Comparison of ENCODE assay signal across 10 cellular contexts in genomic region chr13:99296270-99296865, GRCh38. TPM values are rescaled to one million over a fixed set of nuclear protein-coding genes. Genes with fewer than 3 reads are reported as not detected.
DNase-seq lines count a peak whose midpoint lies in the region; ATAC-seq and TF ChIP-seq lines count a peak whose summit lies in the region.
"Had no signal": no experiment of that assay in that cellular context is flagged by ENCODE, and none has a peak within 500 bp of the region (broad histone marks: within the 10 kb centered on the region; RNA-seq: fewer than 3 reads in every experiment).

No MANE protein-coding gene starts in this region.

- peaks cover 0 to 30% (median 11%) of the 10 kb centered on the region in 4 donors for H3K4me1 ChIP-seq in Peyer's patch

- no peaks in the 10 kb centered on the region for H3K27me3 ChIP-seq in Peyer's patch

- peak overlapping the region in 1 of 4 donors; percentile 85 for H3K27ac ChIP-seq in Peyer's patch

- peak overlapping the region; percentile 90 for H3K27ac Mint-ChIP-seq in activated naive CD4-positive, alpha-beta T cell treated with anti-CD3 and anti-CD28 coated beads, Interleukin-2, amount 10 ng/mL, durations not matched to agents 7 days and 5 days
- H3K27ac Mint-ChIP-seq in activated naive CD8-positive, alpha-beta T cell treated with anti-CD3 and anti-CD28 coated beads for 36 hours = peak overlapping the region; percentile 91

- no peak for DNase-seq in activated naive CD4-positive, alpha-beta T cell treated with anti-CD3 and anti-CD28 coated beads, Interleukin-2, amount 10 ng/mL, durations not matched to agents 7 days and 5 days
- DNase-seq in activated naive CD4-positive, alpha-beta T cell (lab: John Stamatoyannopoulos, UW) = no peak
- DNase-seq in activated naive CD8-positive, alpha-beta T cell treated with anti-CD3 and anti-CD28 coated beads for 36 hours = no peak
- no peak for DNase-seq in effector CD4-positive, alpha-beta T cell
- DNase-seq in Peyer's patch (no peak), NCI-H345 (lab: John Stamatoyannopoulos, UW) (no peak), NCI-H1092 treated with DMSO at 0.1 percent for 48 hours (lab: John Stamatoyannopoulos, UW) (no peak)
- DNase-seq: SHP77 had no signal

- peaks cover 43% of the 10 kb centered on the region for H3K36me3 Mint-ChIP-seq in activated naive CD4-positive, alpha-beta T cell treated with anti-CD3 and anti-CD28 coated beads, Interleukin-2, amount 10 ng/mL, durations not matched to agents 7 days and 5 days
- H3K36me3 Mint-ChIP-seq in activated naive CD8-positive, alpha-beta T cell treated with anti-CD3 and anti-CD28 coated beads for 36 hours = peaks cover 46% of the 10 kb centered on the region

- no peaks in the 10 kb centered on the region for H3K27me3 Mint-ChIP-seq in activated naive CD4-positive, alpha-beta T cell treated with anti-CD3 and anti-CD28 coated beads, Interleukin-2, amount 10 ng/mL, durations not matched to agents 7 days and 5 days
- no peaks in the 10 kb centered on the region for H3K27me3 Mint-ChIP-seq in activated naive CD8-positive, alpha-beta T cell treated with anti-CD3 and anti-CD28 coated beads for 36 hours

- H3K4me3 Mint-ChIP-seq in activated naive CD4-positive, alpha-beta T cell treated with anti-CD3 and anti-CD28 coated beads, Interleukin-2, amount 10 ng/mL, durations not matched to agents 7 days and 5 days = peak overlapping the region; percentile 58
- peak overlapping the region; percentile 75 for H3K4me3 Mint-ChIP-seq in activated naive CD8-positive, alpha-beta T cell treated with anti-CD3 and anti-CD28 coated beads for 36 hours

- H3K9me3 ChIP-seq in Peyer's patch = no peaks in the 10 kb centered on the region

- no peak overlapping the region for H3K4me3 ChIP-seq in Peyer's patch

- H3K9me3 Mint-ChIP-seq in activated naive CD4-positive, alpha-beta T cell treated with anti-CD3 and anti-CD28 coated beads, Interleukin-2, amount 10 ng/mL, durations not matched to agents 7 days and 5 days = no peaks in the 10 kb centered on the region
- no peaks in the 10 kb centered on the region for H3K9me3 Mint-ChIP-seq in activated naive CD8-positive, alpha-beta T cell treated with anti-CD3 and anti-CD28 coated beads for 36 hours

- peak; percentile 57 for ATAC-seq in HG03103 (IDR thresholded peaks at IDR 0.05; ENCODE audit: low read depth, unreplicated experiment)

- CTCF ChIA-PET in activated naive CD4-positive, alpha-beta T cell treated with anti-CD3 and anti-CD28 coated beads, Interleukin-2, amount 10 ng/mL, durations not matched to agents 7 days and 5 days (lab: Charles Lee) = interaction anchor here (0.8 to 2.6 kb wide), 5 partner anchors 26 to 140 kb away, joined by 4 to 15 read pairs (median 8); no protein-coding TSS in a partner anchor

- TF ChIP-seq POLR2A in Peyer's patch (IDR thresholded peaks at IDR 0.05) = no peak

- peaks cover 75% of the 10 kb centered on the region for H3K4me1 Mint-ChIP-seq in activated naive CD4-positive, alpha-beta T cell treated with anti-CD3 and anti-CD28 coated beads, Interleukin-2, amount 10 ng/mL, durations not matched to agents 7 days and 5 days
- H3K4me1 Mint-ChIP-seq in activated naive CD8-positive, alpha-beta T cell treated with anti-CD3 and anti-CD28 coated beads for 36 hours = peaks cover 66% of the 10 kb centered on the region

- no peaks in the 10 kb centered on the region for H3K36me3 ChIP-seq in Peyer's patch

- no peak for TF ChIP-seq CTCF in Peyer's patch (IDR thresholded peaks at IDR 0.05)

RNA-seq across cellular contexts. Expression of gene GPR183, which starts 10.8 kb away (rescaled TPM):
- 1 to 10 TPM; 4.3 to 4.5 TPM for total RNA-seq in activated naive CD8-positive, alpha-beta T cell treated with anti-CD3 and anti-CD28 coated beads for 36 hours
- 10 to 100 TPM in 1 of 4 donors, 1 to 10 TPM in 3; 1.1 to 24.8 (median 3.9) TPM for total RNA-seq in Peyer's patch

RNA-seq across cellular contexts. Expression of gene GPR18, which starts 38.2 kb away (rescaled TPM):
- total RNA-seq in activated naive CD8-positive, alpha-beta T cell treated with anti-CD3 and anti-CD28 coated beads for 36 hours = 10 to 100 TPM; 16.9 to 17.6 TPM
- total RNA-seq in Peyer's patch = 1 to 10 TPM in 1 of 4 donors, under 1 TPM in 1, not detected in 2; 0.53 to 4.1 TPM
- total RNA-seq: frontal cortex had no signal
